In genomic region chr20:58389968-58390658, GRCh38 we compare ENCODE assay signal across 8 cellular contexts.
DNase-seq lines count a peak whose midpoint lies in the region; ATAC-seq, FAIRE-seq and TF ChIP-seq lines count a peak whose summit lies in the region.

No MANE protein-coding gene starts in this region.

- H3K4me1 Mint-ChIP-seq in nephron progenitor cell: peaks cover 38% of the 10 kb centered on the region

- peaks cover 0 to 20% (median 6%) of the 10 kb centered on the region in 11 experiments; a peak in 9 of 22 replicates for H3K9me3 ChIP-seq in BLaER1 treated with 17β-estradiol and CSF1 and Interleukin-3, amounts not matched to agents 10 nM and 100 nM (replicated peaks in 1 of 11)
- no peaks in the 10 kb centered on the region for H3K9me3 ChIP-seq in NT2/D1 (ENCODE audit: insufficient read depth, low read length)
- H3K9me3 ChIP-seq in effector memory CD4-positive, alpha-beta T cell (ENCODE audit: control insufficient read depth, low read length): no peaks in the 10 kb centered on the region

- peaks cover 29 to 55% (median 52%) of the 10 kb centered on the region in 11 experiments; a peak in 19 of 22 replicates for H4K20me1 ChIP-seq in BLaER1 treated with 17β-estradiol and CSF1 and Interleukin-3, amounts not matched to agents 10 nM and 100 nM

- H3K36me3 Mint-ChIP-seq in nephron progenitor cell (ENCODE audit: low read depth): peaks cover 47% of the 10 kb centered on the region

- peaks cover 5% of the 10 kb centered on the region for H3K27me3 Mint-ChIP-seq in nephron progenitor cell (ENCODE audit: low read depth, poor library complexity)

- peaks cover 22 to 52% (median 48%) of the 10 kb centered on the region in 11 experiments; a peak in 20 of 22 replicates for H3K36me3 ChIP-seq in BLaER1 treated with 17β-estradiol and CSF1 and Interleukin-3, amounts not matched to agents 10 nM and 100 nM
- peaks cover 49% of the 10 kb centered on the region for H3K36me3 ChIP-seq in NT2/D1 (ENCODE audit: insufficient read depth, insufficient read length, low read length)
- H3K36me3 ChIP-seq in effector memory CD4-positive, alpha-beta T cell (ENCODE audit: control insufficient read depth, insufficient read depth, low read length): no peaks in the 10 kb centered on the region

- ATAC-seq in GM21825 (IDR thresholded peaks at IDR 0.05; ENCODE audit: unreplicated experiment) (no peak), HG03571 (IDR thresholded peaks at IDR 0.05; ENCODE audit: unreplicated experiment) (no peak)

- no peaks in the 10 kb centered on the region for H3K27me3 ChIP-seq in BLaER1 treated with 17β-estradiol and CSF1 and Interleukin-3, amounts not matched to agents 10 nM and 100 nM
- no peaks in the 10 kb centered on the region for H3K27me3 ChIP-seq in NT2/D1 (ENCODE audit: insufficient read depth, insufficient read length)
- H3K27me3 ChIP-seq in effector memory CD4-positive, alpha-beta T cell (replicated peaks; ENCODE audit: control insufficient read depth, insufficient read depth, low read length, poor library complexity, severe bottlenecking): no peaks in the 10 kb centered on the region

- H3K4me2 ChIP-seq in BLaER1 treated with 17β-estradiol and CSF1 and Interleukin-3, amounts not matched to agents 10 nM and 100 nM: peak overlapping the region; percentile 85 to 99 (median 93)

- H3K4me3 Mint-ChIP-seq in nephron progenitor cell: peak overlapping the region; percentile 90

- peak overlapping the region; percentile 92 to 98 (median 96) for H3K27ac ChIP-seq in BLaER1 treated with 17β-estradiol and CSF1 and Interleukin-3, amounts not matched to agents 10 nM and 100 nM
- peak overlapping the region; percentile 98 for H3K27ac ChIP-seq in effector memory CD4-positive, alpha-beta T cell (ENCODE audit: insufficient read depth, low read length, poor library complexity, severe bottlenecking)

- H3K4me3 ChIP-seq in BLaER1 treated with 17β-estradiol and CSF1 and Interleukin-3, amounts not matched to agents 10 nM and 100 nM: peak overlapping the region; percentile 82 to 94 (median 90)
- peak overlapping the region; percentile 86 for H3K4me3 ChIP-seq in NT2/D1 (ENCODE audit: insufficient read length, low read depth)
- H3K4me3 ChIP-seq in effector memory CD4-positive, alpha-beta T cell (ENCODE audit: insufficient read depth, low read depth, low read length, poor library complexity, severe bottlenecking): peak overlapping the region; percentile 77

- DNase-seq in NT2/D1 (ENCODE audit: low read depth, low spot score) (no peak), nephron progenitor cell (no peak), RCC 7860 (ENCODE audit: low spot score) (no peak), CD1c-positive myeloid dendritic cell (ENCODE audit: extremely low spot score) (no peak)
- DNase-seq in effector memory CD4-positive, alpha-beta T cell: no peak

- TF ChIP-seq CTCF in nephron progenitor cell (IDR thresholded peaks at IDR 0.05): no peak

- H3K9me3 Mint-ChIP-seq in nephron progenitor cell: peaks cover 17% of the 10 kb centered on the region

- peaks cover 20 to 37% (median 25%) of the 10 kb centered on the region in 10 experiments for H3K4me1 ChIP-seq in BLaER1 treated with 17β-estradiol and CSF1 and Interleukin-3, amounts not matched to agents 10 nM and 100 nM
- peaks cover 7% of the 10 kb centered on the region for H3K4me1 ChIP-seq in NT2/D1 (ENCODE audit: insufficient read depth, insufficient read length)
- H3K4me1 ChIP-seq in effector memory CD4-positive, alpha-beta T cell (ENCODE audit: control insufficient read depth, insufficient read depth, low read length, poor library complexity, severe bottlenecking): peaks cover 12% of the 10 kb centered on the region

- FAIRE-seq in RCC 7860 (lab: Jason Lieb, UNC): no peak

- H3K27ac Mint-ChIP-seq in nephron progenitor cell: peak overlapping the region; percentile 91

- H3K9ac ChIP-seq in BLaER1 treated with 17β-estradiol and CSF1 and Interleukin-3, amounts not matched to agents 10 nM and 100 nM: peak overlapping the region; percentile 94 to 99 (median 96)
- peak overlapping the region; percentile 99 for H3K9ac ChIP-seq in NT2/D1 (ENCODE audit: insufficient read length, low read depth)
